10 cellular contexts compared by ENCODE assay signal in the genomic region with DNA sequence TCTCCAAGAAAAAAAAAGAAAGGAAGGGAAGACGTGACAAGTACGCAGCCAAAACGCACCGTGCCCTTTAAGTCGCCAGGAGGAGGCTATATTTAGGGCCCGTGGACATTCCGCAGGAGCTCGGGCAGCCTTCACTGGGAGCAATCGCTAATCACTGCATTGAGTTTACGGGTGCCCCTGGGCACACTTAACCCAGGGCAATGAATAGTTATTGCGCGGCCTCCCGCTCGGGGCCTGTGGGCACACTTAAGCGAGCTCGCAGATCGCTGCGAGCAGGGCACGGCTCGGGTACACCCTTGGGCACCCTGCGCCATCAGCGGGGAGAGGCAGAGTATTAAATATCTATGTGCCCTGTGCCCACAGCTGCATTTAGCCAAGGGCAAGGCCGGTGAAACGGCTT.
"Had no signal": no experiment of that assay in that cellular context is flagged by ENCODE, and none has a peak within 500 bp of the region (broad histone marks: within the 10 kb centered on the region; RNA-seq: fewer than 3 reads in every experiment).

No MANE protein-coding gene starts in this region.

- H3K36me3 ChIP-seq: adrenal gland, colonic mucosa, prostate gland, sigmoid colon, stomach, thoracic aorta had no signal

- H3K4me3 ChIP-seq: adrenal gland, colonic mucosa, prostate gland, sigmoid colon, stomach, thoracic aorta had no signal

- H3K4me3 Mint-ChIP-seq: activated naive CD4-positive, alpha-beta T cell treated with anti-CD3 and anti-CD28 coated beads, Interleukin-2, amount 10 ng/mL, durations not matched to agents 7 days and 5 days; effector memory CD8-positive, alpha-beta T cell; natural killer cell had no signal

- H3K9me3 ChIP-seq: adrenal gland, colonic mucosa, prostate gland, sigmoid colon, stomach, thoracic aorta had no signal

- H3K4me1 ChIP-seq: adrenal gland, colonic mucosa, prostate gland had no signal

- H3K9me3 Mint-ChIP-seq: activated naive CD4-positive, alpha-beta T cell treated with anti-CD3 and anti-CD28 coated beads, Interleukin-2, amount 10 ng/mL, durations not matched to agents 7 days and 5 days; activated T-helper 2 cell treated with anti-CD3 and anti-CD28 coated beads, Interferon-gamma antibody, Interleukin-2, Interleukin-4, amounts not matched to agents 10 μg/mL and 5 μg/mL and 100 μg/mL, durations not matched to agents 14 hours and 24 hours and 36 hours; effector memory CD8-positive, alpha-beta T cell; natural killer cell had no signal

- H3K27ac ChIP-seq: adrenal gland, colonic mucosa, prostate gland, sigmoid colon, stomach, thoracic aorta had no signal

- H3K27me3 ChIP-seq: adrenal gland, colonic mucosa, stomach had no signal

- H3K27ac Mint-ChIP-seq: activated naive CD4-positive, alpha-beta T cell treated with anti-CD3 and anti-CD28 coated beads, Interleukin-2, amount 10 ng/mL, durations not matched to agents 7 days and 5 days; activated T-helper 2 cell treated with anti-CD3 and anti-CD28 coated beads, Interferon-gamma antibody, Interleukin-2, Interleukin-4, amounts not matched to agents 10 μg/mL and 5 μg/mL and 100 μg/mL, durations not matched to agents 14 hours and 24 hours and 36 hours; effector memory CD8-positive, alpha-beta T cell; natural killer cell had no signal

- H3K36me3 Mint-ChIP-seq: activated naive CD4-positive, alpha-beta T cell treated with anti-CD3 and anti-CD28 coated beads, Interleukin-2, amount 10 ng/mL, durations not matched to agents 7 days and 5 days; natural killer cell had no signal
